In genomic region chr12:42372154-42372791, GRCh38 we compare ENCODE assay signal across 8 cellular contexts. TPM values are rescaled to one million over a fixed set of nuclear protein-coding genes. Genes with fewer than 3 reads are reported as not detected.
A peak's percentile ranks its signal among the peaks of the same experiment; 100 is the strongest.
DNase-seq lines count a peak whose midpoint lies in the region; ATAC-seq and TF ChIP-seq lines count a peak whose summit lies in the region.

No MANE protein-coding gene starts in this region.

- H3K27me3 Mint-ChIP-seq in Caco-2 (ENCODE audit: insufficient read depth, unreplicated experiment) = no peaks in the 10 kb centered on the region

- H2BK15ac ChIP-seq in neuronal stem cell (ENCODE audit: low read length) = no peak overlapping the region

- H3K4me2 ChIP-seq in neuronal stem cell (ENCODE audit: insufficient read depth, low read length, poor library complexity, severe bottlenecking) = no peak overlapping the region

- H3K14ac ChIP-seq in neuronal stem cell (ENCODE audit: low read length) = no peak overlapping the region

- H3K36me3 Mint-ChIP-seq in Caco-2 (ENCODE audit: insufficient read depth, unreplicated experiment) = peaks cover 19% of the 10 kb centered on the region

- BruUV-seq in Caco-2 (replicated peaks; lab: Mats Ljungman, UMichigan) = no TSS peak

- no peak overlapping the region for H3K27ac ChIP-seq in neuronal stem cell (replicated peaks; ENCODE audit: low read length)

- CTCF ChIA-PET in Caco-2 (lab: Charles Lee) = interaction anchor here (0.6 to 1.5 kb wide), 13 partner anchors 11 to 243 kb away, joined by 3 to 7 read pairs (median 4); partner anchors contain the start of gene GXYLT1

- no peak overlapping the region for H3K23ac ChIP-seq in neuronal stem cell (ENCODE audit: low read depth, low read length, poor library complexity)

- H3K79me1 ChIP-seq in neuronal stem cell (ENCODE audit: low read depth, low read length) = no peaks in the 10 kb centered on the region

- H2BK5ac ChIP-seq in neuronal stem cell (ENCODE audit: low read length) = no peak overlapping the region

- no peak overlapping the region for H3K4me3 Mint-ChIP-seq in Caco-2 (ENCODE audit: unreplicated experiment)

- H3K36me3 ChIP-seq in Caco-2 (ENCODE audit: control insufficient read depth, insufficient read depth, low read length) (no peaks in the 10 kb centered on the region; the same call in 1 of the 2 replicates), neuronal stem cell (replicated peaks in 1 of 2; ENCODE audit: control insufficient read depth in 2 of 2, insufficient read depth in 2 of 2, low read length in 2 of 2) (peaks cover 0 to 36% of the 10 kb centered on the region in 2 donors)

- H2AK5ac ChIP-seq in neuronal stem cell (ENCODE audit: low read depth, low read length) = no peak overlapping the region

- no peak overlapping the region for H3K9ac ChIP-seq in neuronal stem cell (ENCODE audit: low read depth, low read length, poor library complexity)

- H4K8ac ChIP-seq in neuronal stem cell (ENCODE audit: low read depth, low read length) = no peak overlapping the region

- peaks cover 16% of the 10 kb centered on the region for H3K4me1 Mint-ChIP-seq in Caco-2 (ENCODE audit: low read depth, unreplicated experiment)

- no peak overlapping the region for H3K18ac ChIP-seq in neuronal stem cell (ENCODE audit: low read length)

- DNase-seq in Caco-2 (peak in 1 of 2 experiments; percentile 70), NCI-H146 (lab: John Stamatoyannopoulos, UW) (peak; percentile 56), SW480 (ENCODE audit: low spot score) (peak; percentile 57), fibroblast of pulmonary artery (ENCODE audit: low read depth) (peak; percentile 62), neuronal stem cell (ENCODE audit: low spot score) (peak; percentile 51), NK-92 (lab: John Stamatoyannopoulos, UW; ENCODE audit: unreplicated experiment) (no peak)

- no peaks in the 10 kb centered on the region for H3K9me3 Mint-ChIP-seq in Caco-2 (ENCODE audit: unreplicated experiment)

- TF ChIP-seq CTCF in Caco-2 (IDR thresholded peaks at IDR 0.05; ENCODE audit: insufficient read depth in 1 of 2, low read depth in 1 of 2, low read length in 1 of 2, severe bottlenecking in 1 of 2, unreplicated experiment in 1 of 2) = peak; percentile 81 to 85
- TF ChIP-seq CTCF in fibroblast of pulmonary artery (IDR thresholded peaks at IDR 0.05; ENCODE audit: low read length, missing control alignments) = peak; percentile 88

- H2AFZ ChIP-seq in neuronal stem cell (ENCODE audit: low read length) = no peak overlapping the region

- H3K27ac Mint-ChIP-seq in Caco-2 (ENCODE audit: unreplicated experiment) = no peak overlapping the region

- H3K9me3 ChIP-seq in Caco-2 (no peaks in the 10 kb centered on the region), neuronal stem cell (replicated peaks in 1 of 2; ENCODE audit: control insufficient read depth in 2 of 2, insufficient read depth in 1 of 2, low read depth in 1 of 2, low read length in 2 of 2) (no peaks in the 10 kb centered on the region)

- H3K4ac ChIP-seq in neuronal stem cell (ENCODE audit: low read length) = no peak overlapping the region

- no CpG with 5 or more reads among the region's 2 CpGs for WGBS in neuronal stem cell (ENCODE audit: extremely low coverage in 2 of 2, insufficient read length in 2 of 2, insufficient replicate concordance in 1 of 2), 2 donors

- no peak overlapping the region for H2BK12ac ChIP-seq in neuronal stem cell (ENCODE audit: low read length)

- intact Hi-C loops in Caco-2 (cut with micrococcal nuclease; ENCODE audit: unreplicated experiment) = loop anchor here (1.0 to 2.0 kb wide), 6 partner anchors 40 to 687 kb away; partner anchors contain the start of gene YAF2

- H3K4me1 ChIP-seq in Caco-2 (no peaks in the 10 kb centered on the region), neuronal stem cell (ENCODE audit: control insufficient read depth in 2 of 2, insufficient read depth in 1 of 2, low read depth in 1 of 2, low read length in 2 of 2) (no peaks in the 10 kb centered on the region)

- H2BK120ac ChIP-seq in neuronal stem cell (ENCODE audit: low read depth, low read length) = no peak overlapping the region

- H3K27me3 ChIP-seq in Caco-2 (replicated peaks; ENCODE audit: control insufficient read depth, insufficient read depth, low read length) = no peaks in the 10 kb centered on the region
- H3K27me3 ChIP-seq in neuronal stem cell (ENCODE audit: control insufficient read depth in 3 of 3, insufficient read depth in 3 of 3, low read depth in 1 of 3, low read length in 3 of 3) = no peaks in the 10 kb centered on the region

- peak; percentile 90 for ATAC-seq in GM18861 (IDR thresholded peaks at IDR 0.05; ENCODE audit: unreplicated experiment)
- ATAC-seq in HG02973 (IDR thresholded peaks at IDR 0.05; ENCODE audit: unreplicated experiment) = peak; percentile 81

- POLR2A ChIA-PET in Caco-2 (lab: Charles Lee) = no interaction called here

- H4K91ac ChIP-seq in neuronal stem cell (ENCODE audit: low read depth, low read length, poor library complexity) = no peak overlapping the region

- H3K4me3 ChIP-seq in Caco-2 (ENCODE audit: low read depth, low read length) (no peak overlapping the region), fibroblast of pulmonary artery (replicated peaks; ENCODE audit: low read depth, low read length) (no peak overlapping the region), neuronal stem cell (ENCODE audit: low read length in 2 of 2) (no peak overlapping the region)

RNA-seq across cellular contexts. Expression of gene PPHLN1, which starts 46.3 kb away (rescaled TPM):
- 83.7 and 87.6 TPM in 2 replicates for total RNA-seq in Caco-2 (2022)
- 81.6 TPM for polyA plus RNA-seq in neuronal stem cell (2013, experiment 1 of 2)
- polyA plus RNA-seq in neuronal stem cell (2013, experiment 2 of 2) = 84.1 TPM

RNA-seq across cellular contexts. Expression of gene ZCRB1, which starts 46.4 kb away (rescaled TPM):
- 46.6 and 52.1 TPM in 2 replicates for total RNA-seq in Caco-2 (2022)
- 183 TPM for polyA plus RNA-seq in neuronal stem cell (2013, experiment 1 of 2)
- 190 TPM for polyA plus RNA-seq in neuronal stem cell (2013, experiment 2 of 2)
